In genomic region chrX:70504772-70505450, GRCh38 we compare ENCODE assay signal across 17 cellular contexts.
DNase-seq lines count a peak whose midpoint lies in the region; ATAC-seq lines count a peak whose summit lies in the region.
"Had no signal": no experiment of that assay in that cellular context is flagged by ENCODE, and none has a peak within 500 bp of the region (broad histone marks: within the 10 kb centered on the region; RNA-seq: fewer than 3 reads in every experiment).

No MANE protein-coding gene starts in this region.

- intact Hi-C loops in left ventricle myocardium superior (cut with micrococcal nuclease) = no loop called here

- peak; percentile 2 for DNase-seq in activated T-cell treated with anti-CD3 and anti-CD28 coated beads for 24 hours (ENCODE audit: low read depth)
- DNase-seq in activated T-cell treated with anti-CD3 and anti-CD28 coated beads for 4 hours = no peak
- DNase-seq in T-helper 17 cell = no peak
- no peak for DNase-seq in central memory CD8-positive, alpha-beta T cell (ENCODE audit: low spot score in 2 of 2)
- peak; percentile 5 to 52 for DNase-seq in stimulated activated effector memory CD8-positive, alpha-beta T cell treated with anti-CD3 and anti-CD28 coated beads, Interleukin-12 subunit alpha, Interleukin-12 subunit beta, amount 100 ng/mL, for 72 hours (ENCODE audit: low spot score in 2 of 2)
- no peak for DNase-seq in NCI-H510A treated with DMSO at 0.1 percent for 48 hours (lab: John Stamatoyannopoulos, UW)
- DNase-seq in left ventricle myocardium superior = no peak
- DNase-seq: ACHN; activated gamma-delta T cell; COR-L47; effector CD4-positive, alpha-beta T cell; hippocampal formation; left colon; NCI-H1417 treated with DMSO at 0.1 percent for 48 hours had no signal

- no peaks in the 10 kb centered on the region for H3K36me3 Mint-ChIP-seq in T-helper 17 cell (ENCODE audit: low read depth)
- H3K36me3 Mint-ChIP-seq in central memory CD8-positive, alpha-beta T cell (ENCODE audit: insufficient read depth) = peaks cover 7% of the 10 kb centered on the region
- H3K36me3 Mint-ChIP-seq in stimulated activated effector memory CD8-positive, alpha-beta T cell treated with anti-CD3 and anti-CD28 coated beads, Interleukin-12 subunit alpha, Interleukin-12 subunit beta, amount 100 ng/mL, for 72 hours = peaks cover 20% of the 10 kb centered on the region

- peak overlapping the region; percentile 41 for H3K27ac Mint-ChIP-seq in T-helper 17 cell
- peak overlapping the region; percentile 16 for H3K27ac Mint-ChIP-seq in central memory CD8-positive, alpha-beta T cell (ENCODE audit: low read depth)
- peak overlapping the region; percentile 76 for H3K27ac Mint-ChIP-seq in stimulated activated effector memory CD8-positive, alpha-beta T cell treated with anti-CD3 and anti-CD28 coated beads, Interleukin-12 subunit alpha, Interleukin-12 subunit beta, amount 100 ng/mL, for 72 hours

- no peaks in the 10 kb centered on the region for H3K9me3 Mint-ChIP-seq in central memory CD8-positive, alpha-beta T cell
- H3K9me3 Mint-ChIP-seq in stimulated activated effector memory CD8-positive, alpha-beta T cell treated with anti-CD3 and anti-CD28 coated beads, Interleukin-12 subunit alpha, Interleukin-12 subunit beta, amount 100 ng/mL, for 72 hours = no peaks in the 10 kb centered on the region

- H3K9me3 ChIP-seq in T-helper 17 cell (ENCODE audit: control insufficient read depth, low read length, poor library complexity, severe bottlenecking) = no peaks in the 10 kb centered on the region
- H3K9me3 ChIP-seq: thyroid gland had no signal

- no peak overlapping the region for H3K4me3 Mint-ChIP-seq in T-helper 17 cell
- no peak overlapping the region for H3K4me3 Mint-ChIP-seq in central memory CD8-positive, alpha-beta T cell
- peak overlapping the region; percentile 28 for H3K4me3 Mint-ChIP-seq in stimulated activated effector memory CD8-positive, alpha-beta T cell treated with anti-CD3 and anti-CD28 coated beads, Interleukin-12 subunit alpha, Interleukin-12 subunit beta, amount 100 ng/mL, for 72 hours
- H3K4me3 Mint-ChIP-seq: brain had no signal

- no peaks in the 10 kb centered on the region for H3K27me3 Mint-ChIP-seq in T-helper 17 cell
- no peaks in the 10 kb centered on the region for H3K27me3 Mint-ChIP-seq in central memory CD8-positive, alpha-beta T cell
- H3K27me3 Mint-ChIP-seq: brain had no signal

- ATAC-seq in T-helper 17 cell (no peak), HG02840 (IDR thresholded peaks at IDR 0.05; ENCODE audit: low FRiP score, unreplicated experiment) (no peak), left ventricle myocardium superior (no peak)
- no peak for ATAC-seq in central memory CD8-positive, alpha-beta T cell (replicated peaks; ENCODE audit: extremely low read depth, poor library complexity, severe bottlenecking)
- peak; percentile 90 for ATAC-seq in stimulated activated effector memory CD8-positive, alpha-beta T cell treated with anti-CD3 and anti-CD28 coated beads, Interleukin-12 subunit alpha, Interleukin-12 subunit beta, amount 100 ng/mL, for 72 hours
- ATAC-seq: left colon had no signal

- peaks cover 7% of the 10 kb centered on the region for H3K4me1 Mint-ChIP-seq in T-helper 17 cell
- H3K4me1 Mint-ChIP-seq in central memory CD8-positive, alpha-beta T cell = peaks cover 4% of the 10 kb centered on the region
- H3K4me1 Mint-ChIP-seq in stimulated activated effector memory CD8-positive, alpha-beta T cell treated with anti-CD3 and anti-CD28 coated beads, Interleukin-12 subunit alpha, Interleukin-12 subunit beta, amount 100 ng/mL, for 72 hours = peaks cover 54% of the 10 kb centered on the region
- H3K4me1 Mint-ChIP-seq: brain had no signal

Comparison
In these comparisons a context has a peak if more than half of its experiments do, and no peak if none do; other contexts are left out.
1. DNase-seq: peak in activated T-cell treated with anti-CD3 and anti-CD28 coated beads for 24 hours (single experiment) and stimulated activated effector memory CD8-positive, alpha-beta T cell treated with anti-CD3 and anti-CD28 coated beads, Interleukin-12 subunit alpha, Interleukin-12 subunit beta, amount 100 ng/mL, for 72 hours (2 of 2); none in activated T-cell treated with anti-CD3 and anti-CD28 coated beads for 4 hours (single experiment), T-helper 17 cell (0 of 3), central memory CD8-positive, alpha-beta T cell (0 of 2), NCI-H510A treated with DMSO at 0.1 percent for 48 hours (single experiment) and left ventricle myocardium superior (single experiment).
2. H3K27ac Mint-ChIP-seq: peak in every context shown above with its lines; median percentile 76 in stimulated activated effector memory CD8-positive, alpha-beta T cell treated with anti-CD3 and anti-CD28 coated beads, Interleukin-12 subunit alpha, Interleukin-12 subunit beta, amount 100 ng/mL, for 72 hours; 41 in T-helper 17 cell; 16 in central memory CD8-positive, alpha-beta T cell.